13 cellular contexts compared by ENCODE assay signal in genomic region chr3:50592568-50592967, GRCh38. TPM values are rescaled to one million over a fixed set of nuclear protein-coding genes. Genes with fewer than 3 reads are reported as not detected.
DNase-seq lines count a peak whose midpoint lies in the region; ATAC-seq and TF ChIP-seq lines count a peak whose summit lies in the region.
"Had no signal": no experiment of that assay in that cellular context is flagged by ENCODE, and none has a peak within 500 bp of the region (broad histone marks: within the 10 kb centered on the region; RNA-seq: fewer than 3 reads in every experiment).

No MANE protein-coding gene starts in this region.

- no peak overlapping the region for H3K4me3 ChIP-seq in Panc1 (ENCODE audit: low read depth in 2 of 2, low read length in 2 of 2)
- H3K4me3 ChIP-seq in esophagus squamous epithelium = no peak overlapping the region
- H3K4me3 ChIP-seq in gastrocnemius medialis = no peak overlapping the region
- H3K4me3 ChIP-seq: adrenal gland had no signal

- peak; percentile 79 for DNase-seq in SIG-M5 treated with dmso at 0.1 percent for 504 hours (lab: John Stamatoyannopoulos, UW; ENCODE audit: unreplicated experiment)
- no peak for DNase-seq in SIG-M5 (lab: John Stamatoyannopoulos, UW)
- DNase-seq in Panc1 (ENCODE audit: low read depth, low spot score) = no peak
- no peak for DNase-seq in esophagus squamous epithelium (lab: John Stamatoyannopoulos, UW)
- peak in 1 of 2 donors; percentile 32 for DNase-seq in gastrocnemius medialis
- DNase-seq in NCI-H2107 treated with DMSO at 0.1 percent for 48 hours (lab: John Stamatoyannopoulos, UW; ENCODE audit: unreplicated experiment) = no peak
- DNase-seq: adrenal gland, NCI-H2081 treated with DMSO at 0.1 percent for 48 hours, SW 1271 had no signal

- H3K36me3 ChIP-seq in Panc1 (ENCODE audit: control insufficient read depth, insufficient read depth, low read length) (no peaks in the 10 kb centered on the region), esophagus squamous epithelium (no peaks in the 10 kb centered on the region), gastrocnemius medialis (no peaks in the 10 kb centered on the region)
- H3K36me3 ChIP-seq: adrenal gland had no signal

- H3K9me3 ChIP-seq in Panc1 (ENCODE audit: control insufficient read depth, insufficient read depth, low read depth, low read length) (no peaks in the 10 kb centered on the region), esophagus squamous epithelium (no peaks in the 10 kb centered on the region), gastrocnemius medialis (no peaks in the 10 kb centered on the region)
- H3K9me3 ChIP-seq: adrenal gland had no signal

- CTCF ChIA-PET in Panc1 (lab: Charles Lee) = no interaction called here

- H3K27ac ChIP-seq in Panc1 (ENCODE audit: low read length) (no peak overlapping the region), esophagus squamous epithelium (peak overlapping the region in 3 of 4 donors; percentile 32 to 85 (median 46)), gastrocnemius medialis (peak overlapping the region; percentile 26 to 54 (median 38))
- H3K27ac ChIP-seq: adrenal gland had no signal

- 18 to 51% methylated on average over 2 to 5 of the region's 5 CpGs for WGBS in esophagus squamous epithelium, 2 donors

- intact Hi-C loops in Panc1 (cut with micrococcal nuclease; ENCODE audit: unreplicated experiment) = no loop called here
- intact Hi-C loops in esophagus squamous epithelium (cut with DNase I) = no loop called here
- intact Hi-C loops in gastrocnemius medialis (cut with DNase I; ENCODE audit: low total_unique reads) = no loop called here

- in situ Hi-C loops in Panc1 (cut with HindIII; ENCODE audit: low pct_unique_long_range_greater_than_20kb, low sequenced_read_pairs) (no loop called here), gastrocnemius medialis (cut with MboI; ENCODE audit: low sequenced_read_pairs in 4 of 4) (no loop called here)

- ATAC-seq in Panc1 (peak; percentile 17; the same call in 1 of the 2 replicates), gastrocnemius medialis (no peak), GM18511 (IDR thresholded peaks at IDR 0.05; ENCODE audit: unreplicated experiment) (no peak), GM18867 (IDR thresholded peaks at IDR 0.05; ENCODE audit: unreplicated experiment) (no peak)
- ATAC-seq: HCT116 had no signal

- no peak for TF ChIP-seq POLR2A in esophagus squamous epithelium (IDR thresholded peaks at IDR 0.05)
- no peak for TF ChIP-seq POLR2A in gastrocnemius medialis (IDR thresholded peaks at IDR 0.05)

- BruUV-seq in Panc1 (replicated peaks; lab: Mats Ljungman, UMichigan) = no TSS peak

- no peaks in the 10 kb centered on the region for H3K4me1 ChIP-seq in Panc1 (ENCODE audit: control insufficient read depth, insufficient read depth, low read length)
- peaks cover 11 to 68% (median 26%) of the 10 kb centered on the region in 3 donors for H3K4me1 ChIP-seq in esophagus squamous epithelium
- peaks cover 36 to 37% of the 10 kb centered on the region in 2 donors for H3K4me1 ChIP-seq in gastrocnemius medialis

- POLR2A ChIA-PET in Panc1 (lab: Charles Lee) = no interaction called here

- H3K27me3 ChIP-seq in Panc1 (ENCODE audit: control insufficient read depth, insufficient read depth, low read length) (no peaks in the 10 kb centered on the region), esophagus squamous epithelium (no peaks in the 10 kb centered on the region), gastrocnemius medialis (no peaks in the 10 kb centered on the region)
- H3K27me3 ChIP-seq: adrenal gland had no signal

- no peak for TF ChIP-seq CTCF in Panc1 (IDR thresholded peaks at IDR 0.05)
- no peak for TF ChIP-seq CTCF in esophagus squamous epithelium (IDR thresholded peaks at IDR 0.05)
- TF ChIP-seq CTCF in gastrocnemius medialis (IDR thresholded peaks at IDR 0.05 in 4 of 5, conservative IDR thresholded peaks at IDR 0.05 in 1 of 5) = no peak

RNA-seq across cellular contexts. Expression of gene CISH, which starts 19.0 kb away (rescaled TPM):
- 0.57 TPM for total RNA-seq in Panc1 (2021; ENCODE audit: unreplicated experiment)
- polyA plus RNA-seq in Panc1 (2012; ENCODE audit: insufficient read length) = 0.35 TPM
- total RNA-seq in esophagus squamous epithelium = 10 to 100 TPM in 1 of 4 donors, 1 to 10 TPM in 3; 3.1 to 11.1 (median 6.8) TPM
- 10 to 100 TPM in 2 of 4 donors, 1 to 10 TPM in 2; 3.3 to 50.5 (median 20.3) TPM for total RNA-seq in gastrocnemius medialis

RNA-seq across cellular contexts. Expression of gene HEMK1, which starts 23.2 kb away (rescaled TPM):
- total RNA-seq in Panc1 (2021; ENCODE audit: unreplicated experiment) (12.1 TPM), esophagus squamous epithelium (10 to 100 TPM in 1 of 4 donors, 1 to 10 TPM in 3; 4.4 to 11.8 (median 4.9) TPM), gastrocnemius medialis (1 to 10 TPM; 4.5 to 8.1 (median 7.5) TPM)
- 12.5 TPM for polyA plus RNA-seq in Panc1 (2012; ENCODE audit: insufficient read length)

RNA-seq across cellular contexts. Expression of gene MAPKAPK3, which starts 24.4 kb away (rescaled TPM):
- total RNA-seq in Panc1 (2021; ENCODE audit: unreplicated experiment) (14.8 TPM), esophagus squamous epithelium (10 to 100 TPM; 46.5 to 65.6 (median 52.3) TPM), gastrocnemius medialis (100 to 1,000 TPM; 235 to 466 (median 387) TPM)
- polyA plus RNA-seq in Panc1 (2012; ENCODE audit: insufficient read length) = 15.1 TPM

RNA-seq across cellular contexts. Expression of gene C3orf18, which starts 25.0 kb away (rescaled TPM):
- 5.0 TPM for total RNA-seq in Panc1 (2021; ENCODE audit: unreplicated experiment)
- polyA plus RNA-seq in Panc1 (2012; ENCODE audit: insufficient read length) = 9.5 TPM
- total RNA-seq in esophagus squamous epithelium = 1 to 10 TPM in 2 of 4 donors, under 1 TPM in 2; 0.15 to 3.2 (median 1.2) TPM
- 10 to 100 TPM; 12.6 to 27.4 (median 15.4) TPM for total RNA-seq in gastrocnemius medialis
- total RNA-seq: A172 had no signal
